In genomic region chr15:80162059-80162554, GRCh38 we compare ENCODE assay signal across 22 cellular contexts. TPM values are rescaled to one million over a fixed set of nuclear protein-coding genes. Genes with fewer than 3 reads are reported as not detected.
DNase-seq lines count a peak whose midpoint lies in the region; ATAC-seq, FAIRE-seq and TF ChIP-seq lines count a peak whose summit lies in the region.
"Had no signal": no experiment of that assay in that cellular context is flagged by ENCODE, and none has a peak within 500 bp of the region (broad histone marks: within the 10 kb centered on the region; RNA-seq: fewer than 3 reads in every experiment).

No MANE protein-coding gene starts in this region.

- H3K36me3 ChIP-seq in H7 (replicated peaks; ENCODE audit: control insufficient read depth, insufficient read depth, low read length) = peaks cover 3% of the 10 kb centered on the region
- peaks cover 0 to 5% (median 0%) of the 10 kb centered on the region in 3 donors for H3K36me3 ChIP-seq in pancreas
- H3K36me3 ChIP-seq: neural progenitor cell had no signal

- peaks cover 0 to 6% (median 1%) of the 10 kb centered on the region in 7 donors for H3K9me3 Mint-ChIP-seq in CD14-positive monocyte
- H3K9me3 Mint-ChIP-seq: activated CD4-positive, alpha-beta memory T cell treated with anti-CD3 and anti-CD28 coated beads for 36 hours; CD8-positive, alpha-beta memory T cell; neural progenitor cell had no signal

- ATAC-seq in pancreas = peak in 3 of 4 donors; percentile 18 to 73 (median 58)
- ATAC-seq in HG02884 (IDR thresholded peaks at IDR 0.05; ENCODE audit: unreplicated experiment) = no peak
- no peak for ATAC-seq in HG03565 (IDR thresholded peaks at IDR 0.05; ENCODE audit: unreplicated experiment)
- ATAC-seq: heart right ventricle; Right ventricle myocardium inferior; stimulated activated memory B cell treated with anti-CD40 and anti-IgM and Interleukin-4, amounts not matched to agents 10 μg/mL and 1 μg/mL and 100 μg/mL, for 72 hours had no signal

- no peaks in the 10 kb centered on the region for H3K27me3 ChIP-seq in H7 (ENCODE audit: control insufficient read depth, insufficient read depth, low read length)
- H3K27me3 ChIP-seq in pancreas = no peaks in the 10 kb centered on the region
- H3K27me3 ChIP-seq: heart right ventricle, neural progenitor cell, tibial nerve had no signal

- peaks cover 37 to 51% of the 10 kb centered on the region in 2 donors for H3K36me3 Mint-ChIP-seq in CD14-positive monocyte

- H3K4me1 Mint-ChIP-seq in CD14-positive monocyte = peaks cover 33% of the 10 kb centered on the region
- H3K4me1 Mint-ChIP-seq: neural progenitor cell had no signal

- intact Hi-C loops in pancreas (cut with DNase I) (no loop called here), CD14-positive monocyte (cut with micrococcal nuclease) (loop anchor here in 1 of 2 donors (5.0 kb wide), 1 partner anchor 105 kb away; the partner anchor contains the start of gene ZFAND6)

- H3K4me1 ChIP-seq in pancreas = no peaks in the 10 kb centered on the region
- H3K4me1 ChIP-seq: neural progenitor cell had no signal

- no peak for TF ChIP-seq CTCF in VCaP (conservative IDR thresholded peaks at IDR 0.05)
- no peak for TF ChIP-seq CTCF in fibroblast of pulmonary artery (IDR thresholded peaks at IDR 0.05; ENCODE audit: low read length, missing control alignments)
- no peak for TF ChIP-seq CTCF in pancreas (IDR thresholded peaks at IDR 0.05)
- no peak for TF ChIP-seq CTCF in CD14-positive monocyte (IDR thresholded peaks at IDR 0.05)

- DNase-seq in H7 (peak; percentile 8), fibroblast of pulmonary artery (ENCODE audit: low read depth) (peak; percentile 72), pancreas (no peak), CD14-positive monocyte (ENCODE audit: low spot score) (no peak), NCI-H446 treated with DMSO at 0.1 percent for 48 hours (lab: John Stamatoyannopoulos, UW) (no peak)
- DNase-seq: activated CD4-positive, alpha-beta memory T cell treated with anti-CD3 and anti-CD28 coated beads for 36 hours; DMS79; erythroblast; heart right ventricle; mesendoderm; NCI-H2081; stimulated activated CD4-positive, alpha-beta T cell treated with anti-CD3 and anti-CD28 coated beads, Interleukin-15, amount 100 ng/mL, for 24 hours had no signal

- no peak for FAIRE-seq in pancreas (lab: Jason Lieb, UNC)
- FAIRE-seq: islet of Langerhans had no signal

- no peaks in the 10 kb centered on the region for H3K9me3 ChIP-seq in pancreas
- H3K9me3 ChIP-seq: tibial nerve had no signal

- H3K4me3 ChIP-seq in H7 (ENCODE audit: insufficient read depth, low read depth, low read length) (no peak overlapping the region), fibroblast of pulmonary artery (replicated peaks; ENCODE audit: low read depth, low read length) (no peak overlapping the region), pancreas (no peak overlapping the region)
- H3K4me3 ChIP-seq: heart right ventricle, neural progenitor cell, tibial nerve had no signal

- peak overlapping the region; percentile 35 for H3K27ac ChIP-seq in VCaP
- no peak overlapping the region for H3K27ac ChIP-seq in pancreas
- H3K27ac ChIP-seq: heart right ventricle, neural progenitor cell, tibial nerve had no signal

- 47 to 48% methylated on average over 6 of the region's 6 CpGs for WGBS in pancreas, 2 donors

- H3K27me3 Mint-ChIP-seq in CD14-positive monocyte (ENCODE audit: low read depth in 3 of 3) = peaks cover 0 to 5% (median 0%) of the 10 kb centered on the region in 3 donors
- H3K27me3 Mint-ChIP-seq: activated CD4-positive, alpha-beta memory T cell treated with anti-CD3 and anti-CD28 coated beads for 36 hours; activated naive CD8-positive, alpha-beta T cell; stimulated activated memory B cell treated with anti-CD40 and anti-IgM and Interleukin-4, amounts not matched to agents 10 μg/mL and 1 μg/mL and 100 μg/mL, for 72 hours had no signal

- H3K27ac Mint-ChIP-seq in CD14-positive monocyte = peak overlapping the region in 3 of 7 donors; percentile 50 to 91 (median 85)
- H3K27ac Mint-ChIP-seq: activated CD4-positive, alpha-beta memory T cell treated with anti-CD3 and anti-CD28 coated beads for 36 hours; activated naive CD8-positive, alpha-beta T cell; neural progenitor cell had no signal

- H3K4me3 Mint-ChIP-seq in CD14-positive monocyte = no peak overlapping the region
- H3K4me3 Mint-ChIP-seq: activated CD4-positive, alpha-beta memory T cell treated with anti-CD3 and anti-CD28 coated beads for 36 hours; activated naive CD8-positive, alpha-beta T cell; CD8-positive, alpha-beta memory T cell; neural progenitor cell; stimulated activated memory B cell treated with anti-CD40 and anti-IgM and Interleukin-4, amounts not matched to agents 10 μg/mL and 1 μg/mL and 100 μg/mL, for 72 hours had no signal

RNA-seq across cellular contexts. Expression of gene FAH, which starts 9.3 kb away (rescaled TPM):
- 17.6 and 21.4 TPM in 2 replicates for total RNA-seq in H7 (2014; rRNA removed; shearing (Covaris generic))
- 10 to 100 TPM in 3 of 6 donors, 1 to 10 TPM in 3; 5.0 to 14.8 (median 8.7) TPM for total RNA-seq in pancreas
- polyA plus RNA-seq in pancreas = 10 to 100 TPM; 14.3 to 22.9 TPM
- polyA plus RNA-seq in CD14-positive monocyte = 10 to 100 TPM; 24.0 to 25.4 TPM

Comparison
In these comparisons a context has a peak if more than half of its experiments do, and no peak if none do; other contexts are left out.
1. DNase-seq: peak in H7 (single experiment) and fibroblast of pulmonary artery (single experiment); none in pancreas (0 of 6), CD14-positive monocyte (single experiment) and NCI-H446 treated with DMSO at 0.1 percent for 48 hours (single experiment).
2. ATAC-seq: peak in pancreas (3 of 4); none in HG02884 (single experiment) and HG03565 (single experiment).